ENCODE assay signal across 8 cellular contexts in the genomic region with DNA sequence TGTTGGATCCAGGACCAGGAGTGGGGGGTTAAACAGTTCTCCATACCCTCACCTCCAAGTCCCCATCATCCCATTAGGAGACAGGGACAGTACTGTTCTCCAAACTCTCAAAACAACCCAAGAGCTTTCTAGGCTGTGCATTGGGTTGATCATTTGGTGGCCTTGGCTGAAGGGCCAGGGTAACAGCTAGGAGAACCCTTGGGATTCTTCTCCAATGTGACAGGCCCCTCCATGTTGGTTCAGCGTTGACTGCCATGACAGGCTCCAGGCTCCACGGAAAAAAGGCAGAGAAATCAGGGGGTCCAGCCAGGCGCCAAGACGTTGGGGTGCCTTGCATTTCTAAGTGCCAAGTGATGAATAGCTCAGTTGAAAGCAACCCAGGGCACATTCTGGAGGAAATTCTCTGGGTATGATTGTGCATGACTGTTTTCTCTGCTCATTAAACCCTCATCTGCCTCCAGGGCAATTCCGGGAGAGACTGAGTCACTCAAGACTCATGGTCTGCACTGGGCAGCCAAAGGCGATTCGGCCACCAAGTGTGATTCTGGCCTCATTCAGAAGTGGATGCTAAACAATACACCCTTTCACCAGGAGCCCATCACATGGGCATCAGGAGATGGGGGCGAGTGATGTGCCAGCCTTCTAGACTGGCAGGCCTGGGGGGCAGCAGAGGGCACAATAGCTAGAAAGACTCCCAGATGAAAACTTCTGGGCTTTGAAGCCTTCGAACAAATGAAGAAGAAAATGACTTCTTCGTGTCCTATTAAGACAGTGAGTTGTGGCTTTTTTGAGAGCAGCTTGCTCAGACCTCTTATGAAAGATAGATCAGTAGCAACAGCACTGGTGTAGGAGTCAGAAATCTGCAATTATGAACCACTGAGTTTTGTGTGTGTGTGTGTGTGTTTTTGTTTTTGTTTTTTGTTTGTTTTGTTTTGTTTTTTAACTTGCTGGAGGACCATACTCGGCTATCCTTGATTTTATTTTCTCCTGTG. TPM values are rescaled to one million over a fixed set of nuclear protein-coding genes. Genes with fewer than 3 reads are reported as not detected.
DNase-seq lines count a peak whose midpoint lies in the region; ATAC-seq and TF ChIP-seq lines count a peak whose summit lies in the region.

No MANE protein-coding gene starts in this region.

- no peak overlapping the region for H2AFZ ChIP-seq in osteoblast (ENCODE audit: low read length)

- H3K79me2 ChIP-seq in osteoblast (ENCODE audit: insufficient read depth, low read length), result peaks cover 94% of the 10 kb centered on the region

- no peaks in the 10 kb centered on the region for H3K9me3 ChIP-seq in CD8-positive, alpha-beta T cell (ENCODE audit: low read length)
- H3K9me3 ChIP-seq in effector memory CD4-positive, alpha-beta T cell (ENCODE audit: control insufficient read depth, low read length), result no peaks in the 10 kb centered on the region
- H3K9me3 ChIP-seq in osteoblast (ENCODE audit: low read depth, low read length), result no peaks in the 10 kb centered on the region

- peaks cover 97% of the 10 kb centered on the region for H3K4me1 ChIP-seq in CD8-positive, alpha-beta T cell (ENCODE audit: insufficient read depth, low read length)
- H3K4me1 ChIP-seq in effector memory CD4-positive, alpha-beta T cell (ENCODE audit: control insufficient read depth, insufficient read depth, low read length, poor library complexity, severe bottlenecking), result peaks cover 96% of the 10 kb centered on the region
- peaks cover 89% of the 10 kb centered on the region for H3K4me1 ChIP-seq in osteoblast (ENCODE audit: insufficient read depth, low read length)

- H3K36me3 ChIP-seq in CD8-positive, alpha-beta T cell (ENCODE audit: insufficient read depth, low read length), result no peaks in the 10 kb centered on the region
- H3K36me3 ChIP-seq in effector memory CD4-positive, alpha-beta T cell (ENCODE audit: control insufficient read depth, insufficient read depth, low read length), result peaks cover 8% of the 10 kb centered on the region
- H3K36me3 ChIP-seq in osteoblast (ENCODE audit: insufficient read depth, low read length), result peaks cover 36% of the 10 kb centered on the region

- peak in 4 of 7 experiments; percentile 31 to 59 (median 44) for DNase-seq in CD8-positive, alpha-beta T cell
- DNase-seq in RWPE1 (ENCODE audit: low spot score) (peak; percentile 92), osteoblast (ENCODE audit: insufficient read length, low spot score, missing footprints) (peak; percentile 87), NCI-H748 (lab: John Stamatoyannopoulos, UW; ENCODE audit: unreplicated experiment) (no peak)
- no peak for DNase-seq in effector memory CD4-positive, alpha-beta T cell

- peaks cover 100% of the 10 kb centered on the region for H3K4me1 Mint-ChIP-seq in CD8-positive, alpha-beta T cell (ENCODE audit: low read depth)

- peak overlapping the region; percentile 83 for H3K4me2 ChIP-seq in osteoblast (ENCODE audit: insufficient read depth, low read length)

- peak overlapping the region; percentile 96 for H3K27ac ChIP-seq in CD8-positive, alpha-beta T cell (ENCODE audit: low read depth, low read length)
- peak overlapping the region; percentile 90 for H3K27ac ChIP-seq in RWPE1
- peak overlapping the region; percentile 99 for H3K27ac ChIP-seq in effector memory CD4-positive, alpha-beta T cell (ENCODE audit: insufficient read depth, low read length, poor library complexity, severe bottlenecking)
- H3K27ac ChIP-seq in osteoblast (ENCODE audit: low read depth, low read length), result peak overlapping the region; percentile 99

- ATAC-seq in CD8-positive, alpha-beta T cell, result peak; percentile 16
- ATAC-seq in GM21619 (IDR thresholded peaks at IDR 0.05; ENCODE audit: unreplicated experiment) (peak; percentile 3), HG02763 (IDR thresholded peaks at IDR 0.05; ENCODE audit: unreplicated experiment) (no peak), HG03520 (IDR thresholded peaks at IDR 0.05; ENCODE audit: unreplicated experiment) (no peak)

- POLR2A ChIA-PET in CD8-positive, alpha-beta T cell (lab: Charles Lee), result interaction anchor here (0.6 to 14.0 kb wide), 17 partner anchors 11 to 147 kb away, joined by 3 to 203 read pairs (median 4); partner anchors contain the start of gene CD44
- POLR2A ChIA-PET in RWPE1 (lab: Yijun Ruan, JAX; ENCODE audit: low non-redundant PET), result interaction anchor here (1.0 to 1.2 kb wide), 2 partner anchors 21 to 25 kb away, joined by 3 read pairs; no protein-coding TSS in a partner anchor

- peak overlapping the region; percentile 18 for H3K4me3 ChIP-seq in CD8-positive, alpha-beta T cell (ENCODE audit: low read depth, low read length)
- H3K4me3 ChIP-seq in effector memory CD4-positive, alpha-beta T cell (ENCODE audit: insufficient read depth, low read depth, low read length, poor library complexity, severe bottlenecking), result peak overlapping the region; percentile 22
- peak overlapping the region; percentile 39 for H3K4me3 ChIP-seq in osteoblast (ENCODE audit: insufficient read depth, low read length)

- no peaks in the 10 kb centered on the region for H3K9me3 Mint-ChIP-seq in CD8-positive, alpha-beta T cell

- peaks cover 21% of the 10 kb centered on the region for H4K20me1 ChIP-seq in osteoblast (ENCODE audit: insufficient read depth, low read length)

- peaks cover 56% of the 10 kb centered on the region for H3K36me3 Mint-ChIP-seq in CD8-positive, alpha-beta T cell

- TF ChIP-seq CTCF in CD8-positive, alpha-beta T cell (IDR thresholded peaks at IDR 0.05), result no peak
- TF ChIP-seq CTCF in RWPE1 (conservative IDR thresholded peaks at IDR 0.05; ENCODE audit: low read depth) (no peak), osteoblast (IDR thresholded peaks at IDR 0.05; ENCODE audit: extremely low read depth, low read depth, low read length) (no peak)

- intact Hi-C loops in CD8-positive, alpha-beta T cell (cut with DNase I, micrococcal nuclease), result loop anchor here (1.0 to 5.0 kb wide), 11 partner anchors 11 to 250 kb away; partner anchors contain the start of genes CD44 (in 2 of the 2), APIP (in 1 of the 2) and PDHX (in 1 of the 2)

- CTCF ChIA-PET in CD8-positive, alpha-beta T cell (lab: Charles Lee), result interaction anchor here (1.0 to 8.9 kb wide), 12 partner anchors 8 to 169 kb away, joined by 3 to 92 read pairs (median 5); partner anchors contain the start of gene CD44
- CTCF ChIA-PET in RWPE1 (lab: Yijun Ruan, JAX), result interaction anchor here (0.6 to 1.1 kb wide), 3 partner anchors 40 to 105 kb away, joined by 3 read pairs; no protein-coding TSS in a partner anchor

- peak overlapping the region; percentile 74 for H3K4me3 Mint-ChIP-seq in CD8-positive, alpha-beta T cell

- H3K27me3 Mint-ChIP-seq in CD8-positive, alpha-beta T cell (ENCODE audit: low read depth), result no peaks in the 10 kb centered on the region

- no peaks in the 10 kb centered on the region for H3K27me3 ChIP-seq in CD8-positive, alpha-beta T cell (ENCODE audit: insufficient read depth, low read length)
- no peaks in the 10 kb centered on the region for H3K27me3 ChIP-seq in effector memory CD4-positive, alpha-beta T cell (replicated peaks; ENCODE audit: control insufficient read depth, insufficient read depth, low read length, poor library complexity, severe bottlenecking)
- H3K27me3 ChIP-seq in osteoblast (ENCODE audit: insufficient read depth, low read length), result no peaks in the 10 kb centered on the region

- peak overlapping the region; percentile 100 for H3K27ac Mint-ChIP-seq in CD8-positive, alpha-beta T cell

RNA-seq across cellular contexts. Expression of gene CD44, which starts 27.7 kb away (rescaled TPM):
- 1,000 to 10,000 TPM; 1,070 to 1,104 TPM for total RNA-seq in CD8-positive, alpha-beta T cell
- total RNA-seq in osteoblast, result 238 and 268 TPM in 2 replicates

Comparison
In these comparisons a context has a peak if more than half of its experiments do, and no peak if none do; other contexts are left out.
1. ATAC-seq: peak in CD8-positive, alpha-beta T cell (single experiment) and GM21619 (single experiment); none in HG02763 (single experiment) and HG03520 (single experiment).
2. DNase-seq: peak in CD8-positive, alpha-beta T cell (4 of 7), RWPE1 (single experiment) and osteoblast (single experiment); none in effector memory CD4-positive, alpha-beta T cell (0 of 3) and NCI-H748 (single experiment).
3. Peak in every context shown above with its lines, with median percentiles within 50 percentile points of each other: H3K27ac ChIP-seq and H3K4me3 ChIP-seq.